ENCODE assay signal across 8 cellular contexts in the genomic region with DNA sequence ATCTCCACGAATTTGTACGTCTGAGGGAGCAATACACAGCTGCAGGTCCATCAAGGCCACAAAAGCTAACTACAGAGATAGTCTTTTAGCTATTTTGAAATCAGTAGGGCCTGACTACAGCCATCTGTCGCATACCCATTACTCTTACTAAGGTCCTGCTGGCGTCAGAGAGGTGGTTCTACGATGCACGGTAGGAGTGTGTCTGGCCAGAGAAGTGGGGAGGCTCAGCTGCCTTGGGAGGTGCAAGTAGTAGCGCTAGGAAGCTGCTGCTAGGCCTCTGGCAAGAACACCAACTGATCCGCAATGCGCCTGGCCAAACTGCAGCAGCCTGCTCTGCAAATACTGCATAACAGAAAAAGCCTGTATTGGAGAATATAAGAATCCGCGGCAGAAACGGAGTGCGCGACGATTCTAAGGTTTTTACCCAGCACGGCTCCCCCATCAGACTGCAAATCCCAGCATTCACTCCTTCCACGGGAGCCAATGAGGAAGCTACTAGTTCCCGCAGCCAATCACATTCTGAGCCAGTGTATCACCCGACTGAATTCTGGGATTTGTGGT. TPM values are rescaled to one million over a fixed set of nuclear protein-coding genes. Genes with fewer than 3 reads are reported as not detected.
DNase-seq lines count a peak whose midpoint lies in the region; ATAC-seq, FAIRE-seq and TF ChIP-seq lines count a peak whose summit lies in the region.

No MANE protein-coding gene starts in this region.

- in situ Hi-C loops in HepG2 (cut with HindIII; ENCODE audit: extremely low pct_ligation_motif_present, low pct_unique_long_range_greater_than_20kb) = no loop called here

- H3K27ac ChIP-seq in HepG2 (ENCODE audit: extremely low read length, insufficient read depth, low read length) = peak overlapping the region; percentile 96

- TSS peak; percentile 95 for BruUV-seq in HepG2 (replicated peaks; lab: Mats Ljungman, UMichigan)

- no peaks in the 10 kb centered on the region; a peak in 2 of 5 replicates for H3K27me3 ChIP-seq in HepG2 (ENCODE audit: control insufficient read depth in 1 of 2, insufficient read depth in 2 of 2, low read length in 2 of 2)

- no peak for TF ChIP-seq CTCF in HepG2 (CRISPR knock-in tag; IDR thresholded peaks at IDR 0.05)

- peak overlapping the region; percentile 75 for H2AFZ ChIP-seq in HepG2 (ENCODE audit: low read length)

- H3K4me2 ChIP-seq in HepG2 (ENCODE audit: low read depth, low read length) = peak overlapping the region; percentile 79

- CTCF ChIA-PET in HepG2 (lab: Yijun Ruan, JAX; ENCODE audit: low intra/inter-chr PET ratio, low total read pairs) = no interaction called here

- peak in 1 of 2 experiments; percentile 12; a peak in 1 of 4 replicates for TF ChIP-seq EP300 in HepG2 (IDR thresholded peaks at IDR 0.05; ENCODE audit: low read depth in 2 of 2, low read length in 2 of 2)
- TF ChIP-seq EP300 in HepG2 (CRISPR knock-in tag; IDR thresholded peaks at IDR 0.05; ENCODE audit: borderline replicate concordance) = no peak

- WGBS in HepG2 (ENCODE audit: low lambda C conversion rate) = 1% methylated on average over 5 of the region's 19 CpGs

- POLR2A ChIA-PET in HepG2 (lab: Yijun Ruan, JAX) = interaction anchor here (0.7 to 2.2 kb wide), 17 partner anchors 11 to 1344 kb away, joined by 3 to 11 read pairs (median 5); partner anchors contain the start of genes DYRK2, MDM1 and TMBIM4

- H3K4me3 ChIP-seq in HepG2 (replicated peaks in 1 of 3; ENCODE audit: insufficient read depth in 1 of 3, low read depth in 2 of 3, low read length in 3 of 3) = peak overlapping the region; percentile 71 to 96 (median 95)

- DNase-seq in AG20443 (ENCODE audit: low spot score) = peak; percentile 94
- peak; percentile 95 to 98 for DNase-seq in NCI-H524 (lab: John Stamatoyannopoulos, UW)
- DNase-seq in activated CD4-positive, alpha-beta T cell treated with anti-CD3 and anti-CD28 coated beads, Interleukin-2, amount 10 ng/mL, durations not matched to agents 24 days and 14 days = peak; percentile 96
- peak; percentile 98 for DNase-seq in HepG2 (ENCODE audit: low spot score)
- peak; percentile 69 for DNase-seq in stimulated activated CD4-positive, alpha-beta T cell treated with anti-CD3 and anti-CD28 coated beads, Interleukin-4, amount 100 ng/mL, for 1 hour

- ATAC-seq in GM18907 (IDR thresholded peaks at IDR 0.05; ENCODE audit: unreplicated experiment) (peak; percentile 89), HG03159 (IDR thresholded peaks at IDR 0.05; ENCODE audit: unreplicated experiment) (peak; percentile 83), HepG2 (peak; percentile 91)

- H3K4me1 ChIP-seq in HepG2 (ENCODE audit: insufficient read depth, low read length) = peaks cover 30% of the 10 kb centered on the region

- no peaks in the 10 kb centered on the region for H3K27me3 Mint-ChIP-seq in activated CD4-positive, alpha-beta T cell treated with anti-CD3 and anti-CD28 coated beads, Interleukin-2, amount 10 ng/mL, durations not matched to agents 24 days and 14 days
- H3K27me3 Mint-ChIP-seq in dendritic cell treated with granulocyte-macrophage colony-stimulating factor and Interleukin-4, amounts not matched to agents 40 ng/mL and 50 ng/mL, for 4 days = no peaks in the 10 kb centered on the region

- H3K4me1 Mint-ChIP-seq in activated CD4-positive, alpha-beta T cell treated with anti-CD3 and anti-CD28 coated beads, Interleukin-2, amount 10 ng/mL, durations not matched to agents 24 days and 14 days = peaks cover 28% of the 10 kb centered on the region
- H3K4me1 Mint-ChIP-seq in dendritic cell treated with granulocyte-macrophage colony-stimulating factor and Interleukin-4, amounts not matched to agents 40 ng/mL and 50 ng/mL, for 4 days (ENCODE audit: low read depth) = peaks cover 24% of the 10 kb centered on the region

- intact Hi-C loops in activated CD4-positive, alpha-beta T cell treated with anti-CD3 and anti-CD28 coated beads, Interleukin-2, amount 10 ng/mL, durations not matched to agents 24 days and 14 days (cut with micrococcal nuclease) = loop anchor here (1.0 to 10.0 kb wide), 4 partner anchors 176 to 1540 kb away; partner anchors contain the start of gene MDM2
- intact Hi-C loops in dendritic cell treated with granulocyte-macrophage colony-stimulating factor and Interleukin-4, amounts not matched to agents 40 ng/mL and 50 ng/mL, for 4 days (cut with micrococcal nuclease) = loop anchor here (5.0 to 10.0 kb wide), 2 partner anchors 384 to 964 kb away; partner anchors contain the start of gene HELB
- intact Hi-C loops in HepG2 (cut with micrococcal nuclease; ENCODE audit: unreplicated experiment) = no loop called here

- peaks cover 8% of the 10 kb centered on the region for H3K36me3 Mint-ChIP-seq in activated CD4-positive, alpha-beta T cell treated with anti-CD3 and anti-CD28 coated beads, Interleukin-2, amount 10 ng/mL, durations not matched to agents 24 days and 14 days (ENCODE audit: low read depth)
- H3K36me3 Mint-ChIP-seq in dendritic cell treated with granulocyte-macrophage colony-stimulating factor and Interleukin-4, amounts not matched to agents 40 ng/mL and 50 ng/mL, for 4 days (ENCODE audit: low read depth) = peaks cover 13% of the 10 kb centered on the region

- peak; percentile 98 for FAIRE-seq in HepG2 (lab: Jason Lieb, UNC)

- peak in 1 of 2 experiments; percentile 62; a peak in 1 of 4 replicates for TF ChIP-seq POLR2A in HepG2 (IDR thresholded peaks at IDR 0.05; ENCODE audit: insufficient read depth in 1 of 2, low read depth in 2 of 2, low read length in 2 of 2)

- H3K27ac Mint-ChIP-seq in activated CD4-positive, alpha-beta T cell treated with anti-CD3 and anti-CD28 coated beads, Interleukin-2, amount 10 ng/mL, durations not matched to agents 24 days and 14 days = peak overlapping the region; percentile 100
- H3K27ac Mint-ChIP-seq in dendritic cell treated with granulocyte-macrophage colony-stimulating factor and Interleukin-4, amounts not matched to agents 40 ng/mL and 50 ng/mL, for 4 days = peak overlapping the region; percentile 97

- H4K20me1 ChIP-seq in HepG2 (ENCODE audit: insufficient read depth, low read length) = peaks cover 32% of the 10 kb centered on the region

- H3K79me2 ChIP-seq in HepG2 (ENCODE audit: insufficient read depth, low read length) = peaks cover 39% of the 10 kb centered on the region

- H3K4me3 Mint-ChIP-seq in activated CD4-positive, alpha-beta T cell treated with anti-CD3 and anti-CD28 coated beads, Interleukin-2, amount 10 ng/mL, durations not matched to agents 24 days and 14 days = peak overlapping the region; percentile 90
- H3K4me3 Mint-ChIP-seq in dendritic cell treated with granulocyte-macrophage colony-stimulating factor and Interleukin-4, amounts not matched to agents 40 ng/mL and 50 ng/mL, for 4 days = peak overlapping the region; percentile 79

- H3K9me3 Mint-ChIP-seq in activated CD4-positive, alpha-beta T cell treated with anti-CD3 and anti-CD28 coated beads, Interleukin-2, amount 10 ng/mL, durations not matched to agents 24 days and 14 days = peaks cover 3% of the 10 kb centered on the region
- peaks cover 8% of the 10 kb centered on the region for H3K9me3 Mint-ChIP-seq in dendritic cell treated with granulocyte-macrophage colony-stimulating factor and Interleukin-4, amounts not matched to agents 40 ng/mL and 50 ng/mL, for 4 days

- 0 out of 2 replicates have a peak, but pooled peaks cover 6% of the 10 kb centered on the region for H3K9me3 ChIP-seq in HepG2 (ENCODE audit: low read length)

- no peaks in the 10 kb centered on the region for H3K36me3 ChIP-seq in HepG2 (replicated peaks in 1 of 2; ENCODE audit: control insufficient read depth in 1 of 2, insufficient read depth in 2 of 2, low read length in 2 of 2)

- H3K9ac ChIP-seq in HepG2 (ENCODE audit: insufficient read depth, low read depth, low read length) = peak overlapping the region; percentile 97

- TF ChIP-seq RAD21 in HepG2 (CRISPR knock-in tag; IDR thresholded peaks at IDR 0.05) = no peak

TF ChIP-seq in HepG2, 621 proteins besides CTCF, POLR2A, EP300 and RAD21 (continues in another document):
- TF ChIP-seq SRSF1 (optimal IDR thresholded peaks at IDR 0.05; ENCODE audit: low read depth, low read length) (no peak), NCOR1 (IDR thresholded peaks at IDR 0.05; ENCODE audit: borderline replicate concordance, low read length) (no peak)
- TF ChIP-seq, protein P1, sequence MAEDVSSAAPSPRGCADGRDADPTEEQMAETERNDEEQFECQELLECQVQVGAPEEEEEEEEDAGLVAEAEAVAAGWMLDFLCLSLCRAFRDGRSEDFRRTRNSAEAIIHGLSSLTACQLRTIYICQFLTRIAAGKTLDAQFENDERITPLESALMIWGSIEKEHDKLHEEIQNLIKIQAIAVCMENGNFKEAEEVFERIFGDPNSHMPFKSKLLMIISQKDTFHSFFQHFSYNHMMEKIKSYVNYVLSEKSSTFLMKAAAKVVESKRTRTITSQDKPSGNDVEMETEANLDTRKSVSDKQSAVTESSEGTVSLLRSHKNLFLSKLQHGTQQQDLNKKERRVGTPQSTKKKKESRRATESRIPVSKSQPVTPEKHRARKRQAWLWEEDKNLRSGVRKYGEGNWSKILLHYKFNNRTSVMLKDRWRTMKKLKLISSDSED (CRISPR knock-in tag; IDR thresholded peaks at IDR 0.05) = no peak

RNA-seq across cellular contexts. Expression of gene CAND1, which starts 0.7 kb away (rescaled TPM):
- total RNA-seq in activated CD4-positive, alpha-beta T cell treated with anti-CD3 and anti-CD28 coated beads, Interleukin-2, amount 10 ng/mL, durations not matched to agents 24 days and 14 days = 202 and 216 TPM in 2 replicates
- 138 and 241 TPM in 2 replicates for total RNA-seq in HepG2 (2016; rRNA removed; fragmentation: Illumina TruSeq; extraction: Trizol)
- 6.2 and 6.5 TPM in 2 replicates for total RNA-seq in HepG2 (2016; cell fraction: cytosol; rRNA removed; fragmentation: Illumina TruSeq; extraction: Trizol; ENCODE audit: low read depth)
- 141 and 235 TPM in 2 replicates for total RNA-seq in HepG2 (2016; cell fraction: insoluble cytoplasmic fraction; rRNA removed; fragmentation: Illumina TruSeq; extraction: Trizol)
- total RNA-seq in HepG2 (2016; cell fraction: membrane; rRNA removed; fragmentation: Illumina TruSeq; extraction: Trizol) = 43.2 and 45.5 TPM in 2 replicates
- 120 and 125 TPM in 2 replicates for total RNA-seq in HepG2 (2016; cell fraction: nucleus; rRNA removed; fragmentation: Illumina TruSeq; extraction: Trizol)
- 39.2 and 56.2 TPM in 2 replicates for polyA plus RNA-seq in HepG2 (2011; rRNA removed)
- polyA plus RNA-seq in HepG2 (2011; cell fraction: cytosol; rRNA removed) = 13.0 and 22.8 TPM in 2 replicates
- 25.8 and 28.3 TPM in 2 replicates for polyA plus RNA-seq in HepG2 (2011; cell fraction: nucleus; rRNA removed)
- polyA plus RNA-seq in HepG2 (2012) = 44.9 and 55.6 TPM in 2 replicates
- polyA plus RNA-seq in HepG2 (2016; cell fraction: cytosol; fragmentation: Illumina TruSeq; extraction: Trizol; ENCODE audit: low read depth) = 2.3 and 3.2 TPM in 2 replicates
- polyA plus RNA-seq in HepG2 (2016; cell fraction: insoluble cytoplasmic fraction; fragmentation: Illumina TruSeq; extraction: Trizol; ENCODE audit: low read depth) = 90.7 and 101 TPM in 2 replicates
- 8.6 and 11.2 TPM in 2 replicates for polyA plus RNA-seq in HepG2 (2016; cell fraction: membrane; fragmentation: Illumina TruSeq; extraction: Trizol; ENCODE audit: low read depth)
- 71.6 and 74.8 TPM in 2 replicates for polyA plus RNA-seq in HepG2 (2016; cell fraction: nucleus; fragmentation: Illumina TruSeq; extraction: Trizol; ENCODE audit: insufficient read depth, low read depth)
- 52.6 and 81.8 TPM in 2 replicates for polyA minus RNA-seq in HepG2 (2011; rRNA and poly(A)+ RNA removed; ENCODE audit: low replicate concordance)
- polyA minus RNA-seq in HepG2 (2011; cell fraction: cytosol; rRNA and poly(A)+ RNA removed) = 51.5 and 58.3 TPM in 2 replicates
- polyA minus RNA-seq in HepG2 (2011; cell fraction: nucleus; rRNA and poly(A)+ RNA removed) = 143 and 156 TPM in 2 replicates

Comparison
In these comparisons a context has a peak if more than half of its experiments do, and no peak if none do; other contexts are left out.
1. Peak in every context shown above with its lines: DNase-seq, ATAC-seq, H3K4me3 ChIP-seq and H3K27ac ChIP-seq.